Comparison of ENCODE assay signal across 1 cellular context in the genomic region with DNA sequence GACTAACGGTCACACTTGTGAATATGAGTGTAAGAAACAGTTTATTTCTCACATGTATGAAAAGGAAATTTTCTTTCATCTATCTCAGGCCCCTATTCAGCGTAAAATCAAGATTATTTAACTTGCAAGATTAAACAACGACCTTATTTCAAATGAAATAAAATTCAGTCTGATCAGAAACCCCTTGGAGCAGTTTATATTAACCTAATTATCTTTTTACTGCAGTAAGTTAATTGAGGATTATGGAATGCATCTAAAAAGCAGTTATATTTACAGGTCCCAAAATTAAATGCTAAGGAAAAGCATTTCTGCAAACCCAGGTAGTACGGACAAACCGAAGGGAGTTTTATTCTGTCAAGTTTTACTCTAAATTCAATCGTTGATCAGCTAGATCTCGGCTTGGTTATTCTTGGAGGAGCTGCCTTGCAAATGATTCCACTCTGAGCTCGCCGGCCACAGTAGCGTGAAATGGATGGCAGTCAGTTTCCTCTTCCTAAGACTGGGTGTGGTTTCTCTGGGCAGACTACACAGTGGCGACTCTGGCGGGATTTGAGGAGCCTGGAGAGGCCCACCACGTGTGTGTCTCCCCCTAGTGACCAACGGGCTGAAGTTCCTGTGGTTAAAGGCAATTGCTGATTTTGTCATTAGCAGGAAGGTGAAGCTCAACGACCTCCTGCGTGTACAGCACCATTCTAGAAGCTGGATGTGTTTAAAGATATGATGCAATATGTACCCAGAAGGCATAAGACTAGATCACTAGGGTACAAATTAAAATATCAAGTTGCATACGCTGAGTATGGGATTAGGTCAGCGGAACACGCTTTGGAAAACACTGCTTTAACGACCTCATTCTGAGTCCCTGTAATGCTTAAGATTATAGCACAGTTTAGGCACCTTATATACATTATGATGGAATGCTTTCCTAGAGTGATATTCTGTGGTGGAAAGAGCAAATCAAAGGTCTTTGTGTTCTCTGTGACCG.
A peak's percentile ranks its signal among the peaks of the same experiment; 100 is the strongest.
TF ChIP-seq lines count a peak whose summit lies in the region.

No MANE protein-coding gene starts in this region.

TF ChIP-seq in HepG2, 621 proteins besides CTCF, POLR2A, EP300 and RAD21 (continued from another document and continues in another):
- TF ChIP-seq, protein P1, sequence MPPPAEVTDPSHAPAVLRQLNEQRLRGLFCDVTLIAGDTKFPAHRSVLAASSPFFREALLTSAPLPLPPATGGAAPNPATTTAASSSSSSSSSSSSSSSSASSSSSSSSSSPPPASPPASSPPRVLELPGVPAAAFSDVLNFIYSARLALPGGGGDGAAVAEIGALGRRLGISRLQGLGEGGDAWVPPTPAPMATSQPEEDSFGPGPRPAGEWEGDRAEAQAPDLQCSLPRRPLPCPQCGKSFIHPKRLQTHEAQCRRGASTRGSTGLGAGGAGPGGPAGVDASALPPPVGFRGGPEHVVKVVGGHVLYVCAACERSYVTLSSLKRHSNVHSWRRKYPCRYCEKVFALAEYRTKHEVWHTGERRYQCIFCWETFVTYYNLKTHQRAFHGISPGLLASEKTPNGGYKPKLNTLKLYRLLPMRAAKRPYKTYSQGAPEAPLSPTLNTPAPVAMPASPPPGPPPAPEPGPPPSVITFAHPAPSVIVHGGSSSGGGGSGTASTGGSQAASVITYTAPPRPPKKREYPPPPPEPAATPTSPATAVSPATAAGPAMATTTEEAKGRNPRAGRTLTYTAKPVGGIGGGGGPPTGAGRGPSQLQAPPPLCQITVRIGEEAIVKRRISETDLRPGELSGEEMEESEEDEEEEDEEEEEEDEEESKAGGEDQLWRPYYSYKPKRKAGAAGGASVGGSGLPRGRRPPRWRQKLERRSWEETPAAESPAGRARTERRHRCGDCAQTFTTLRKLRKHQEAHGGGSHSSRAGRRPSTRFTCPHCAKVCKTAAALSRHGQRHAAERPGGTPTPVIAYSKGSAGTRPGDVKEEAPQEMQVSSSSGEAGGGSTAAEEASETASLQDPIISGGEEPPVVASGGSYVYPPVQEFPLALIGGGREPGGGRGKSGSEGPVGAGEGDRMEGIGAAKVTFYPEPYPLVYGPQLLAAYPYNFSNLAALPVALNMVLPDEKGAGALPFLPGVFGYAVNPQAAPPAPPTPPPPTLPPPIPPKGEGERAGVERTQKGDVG (CRISPR knock-in tag; IDR thresholded peaks at IDR 0.05; ENCODE audit: borderline replicate concordance), result 0 out of 2 replicates have a peak, but pooled peaks have one; percentile 55
- peak; percentile 86; the same call in 1 of the 2 replicates for TF ChIP-seq TFDP1 (CRISPR knock-in tag; IDR thresholded peaks at IDR 0.05; ENCODE audit: borderline replicate concordance)
- no peak for TF ChIP-seq ZNF3 (CRISPR knock-in tag; IDR thresholded peaks at IDR 0.05)
- no peak for TF ChIP-seq ATRX (CRISPR knock-in tag; IDR thresholded peaks at IDR 0.05; ENCODE audit: borderline replicate concordance)
- TF ChIP-seq ZBTB7B (CRISPR knock-in tag; IDR thresholded peaks at IDR 0.05), result peak; percentile 88
- no peak for TF ChIP-seq GATA4 (IDR thresholded peaks at IDR 0.05; ENCODE audit: borderline replicate concordance, low read depth)
- TF ChIP-seq, protein P2, sequence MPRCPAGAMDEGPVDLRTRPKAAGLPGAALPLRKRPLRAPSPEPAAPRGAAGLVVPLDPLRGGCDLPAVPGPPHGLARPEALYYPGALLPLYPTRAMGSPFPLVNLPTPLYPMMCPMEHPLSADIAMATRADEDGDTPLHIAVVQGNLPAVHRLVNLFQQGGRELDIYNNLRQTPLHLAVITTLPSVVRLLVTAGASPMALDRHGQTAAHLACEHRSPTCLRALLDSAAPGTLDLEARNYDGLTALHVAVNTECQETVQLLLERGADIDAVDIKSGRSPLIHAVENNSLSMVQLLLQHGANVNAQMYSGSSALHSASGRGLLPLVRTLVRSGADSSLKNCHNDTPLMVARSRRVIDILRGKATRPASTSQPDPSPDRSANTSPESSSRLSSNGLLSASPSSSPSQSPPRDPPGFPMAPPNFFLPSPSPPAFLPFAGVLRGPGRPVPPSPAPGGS (CRISPR knock-in tag; IDR thresholded peaks at IDR 0.05), result 0 out of 2 replicates have a peak, but pooled peaks have one; percentile 46
- TF ChIP-seq NCOR1 (IDR thresholded peaks at IDR 0.05; ENCODE audit: borderline replicate concordance, low read length), result no peak
- peak; percentile 37; the same call in 1 of the 2 replicates for TF ChIP-seq ARID3A (IDR thresholded peaks at IDR 0.05; ENCODE audit: low read depth, low read length)
- peak; percentile 39; the same call in 1 of the 2 replicates for TF ChIP-seq NCOA2 (CRISPR knock-in tag; IDR thresholded peaks at IDR 0.05)
- peak; percentile 38; the same call in 1 of the 2 replicates for TF ChIP-seq RCOR2 (CRISPR knock-in tag; IDR thresholded peaks at IDR 0.05)
- TF ChIP-seq LCORL (IDR thresholded peaks at IDR 0.05), result no peak
- peak; percentile 82; the same call in 1 of the 2 replicates for TF ChIP-seq LCORL (CRISPR knock-in tag; IDR thresholded peaks at IDR 0.05)
- TF ChIP-seq ZNF550 (CRISPR knock-in tag; IDR thresholded peaks at IDR 0.05; ENCODE audit: borderline replicate concordance), result no peak
- TF ChIP-seq ZNF567 (CRISPR knock-in tag; IDR thresholded peaks at IDR 0.05; ENCODE audit: borderline replicate concordance), result no peak
- no peak for TF ChIP-seq NR2F6 (IDR thresholded peaks at IDR 0.05)
- peak; percentile 40; the same call in 1 of the 2 replicates for TF ChIP-seq NR2F6 (CRISPR knock-in tag; IDR thresholded peaks at IDR 0.05)
- TF ChIP-seq MXI1 (IDR thresholded peaks at IDR 0.05; ENCODE audit: borderline replicate concordance, low read depth, low read length), result peak; percentile 54; the same call in 1 of the 3 replicates
- TF ChIP-seq KDM5B (CRISPR knock-in tag; IDR thresholded peaks at IDR 0.05; ENCODE audit: borderline replicate concordance), result no peak
- no peak for TF ChIP-seq XBP1 (CRISPR knock-in tag; IDR thresholded peaks at IDR 0.05)
- TF ChIP-seq RXRA (CRISPR knock-in tag; IDR thresholded peaks at IDR 0.05), result peak; percentile 42; the same call in 1 of the 2 replicates
- TF ChIP-seq ZHX1 (CRISPR knock-in tag; IDR thresholded peaks at IDR 0.05; ENCODE audit: low read depth), result no peak
- TF ChIP-seq ZNF639 (CRISPR knock-in tag; conservative IDR thresholded peaks at IDR 0.05), result no peak
- TF ChIP-seq IRF2 (CRISPR knock-in tag; IDR thresholded peaks at IDR 0.05), result peak; percentile 77
- peak; percentile 52; the same call in 1 of the 2 replicates for TF ChIP-seq GABPB1 (CRISPR knock-in tag; IDR thresholded peaks at IDR 0.05)
- no peak for TF ChIP-seq THAP9 (CRISPR knock-in tag; IDR thresholded peaks at IDR 0.05; ENCODE audit: borderline replicate concordance)
- peak; percentile 86; the same call in 1 of the 2 replicates for TF ChIP-seq KDM3A (CRISPR knock-in tag; IDR thresholded peaks at IDR 0.05; ENCODE audit: low read depth)
- no peak for TF ChIP-seq JARID2 (CRISPR knock-in tag; IDR thresholded peaks at IDR 0.05; ENCODE audit: insufficient replicate concordance)
- TF ChIP-seq SMYD3 (CRISPR knock-in tag; IDR thresholded peaks at IDR 0.05), result no peak
- TF ChIP-seq THAP11 (CRISPR knock-in tag; IDR thresholded peaks at IDR 0.05), result peak; percentile 65
- TF ChIP-seq SIX4 (CRISPR knock-in tag; IDR thresholded peaks at IDR 0.05), result peak; percentile 44; the same call in 1 of the 2 replicates
- no peak for TF ChIP-seq ZNF557 (CRISPR knock-in tag; IDR thresholded peaks at IDR 0.05)
- peak; percentile 87; the same call in 1 of the 2 replicates for TF ChIP-seq ZNF335 (CRISPR knock-in tag; IDR thresholded peaks at IDR 0.05)
- TF ChIP-seq STAG1 (CRISPR knock-in tag; IDR thresholded peaks at IDR 0.05), result peak; percentile 88
- TF ChIP-seq, protein P3, sequence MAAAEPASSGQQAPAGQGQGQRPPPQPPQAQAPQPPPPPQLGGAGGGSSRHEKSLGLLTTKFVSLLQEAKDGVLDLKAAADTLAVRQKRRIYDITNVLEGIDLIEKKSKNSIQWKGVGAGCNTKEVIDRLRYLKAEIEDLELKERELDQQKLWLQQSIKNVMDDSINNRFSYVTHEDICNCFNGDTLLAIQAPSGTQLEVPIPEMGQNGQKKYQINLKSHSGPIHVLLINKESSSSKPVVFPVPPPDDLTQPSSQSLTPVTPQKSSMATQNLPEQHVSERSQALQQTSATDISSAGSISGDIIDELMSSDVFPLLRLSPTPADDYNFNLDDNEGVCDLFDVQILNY (CRISPR knock-in tag; conservative IDR thresholded peaks at IDR 0.05), result 0 out of 2 replicates have a peak, but pooled peaks have one; percentile 48
- TF ChIP-seq ZNF350 (CRISPR knock-in tag; IDR thresholded peaks at IDR 0.05; ENCODE audit: borderline replicate concordance, low read depth), result peak; percentile 71; the same call in 1 of the 2 replicates
- TF ChIP-seq FOXK1 (CRISPR knock-in tag; IDR thresholded peaks at IDR 0.05; ENCODE audit: borderline replicate concordance, low read depth), result peak; percentile 49; the same call in 1 of the 2 replicates
